Comparison of ENCODE assay signal across 20 cellular contexts in genomic region chr5:158874343-158874742, GRCh38.
A peak's percentile ranks its signal among the peaks of the same experiment; 100 is the strongest.
DNase-seq lines count a peak whose midpoint lies in the region; ATAC-seq, FAIRE-seq and TF ChIP-seq lines count a peak whose summit lies in the region.
"Had no signal": no experiment of that assay in that cellular context is flagged by ENCODE, and none has a peak within 500 bp of the region (broad histone marks: within the 10 kb centered on the region; RNA-seq: fewer than 3 reads in every experiment).

No MANE protein-coding gene starts in this region.

- POLR2A ChIA-PET in GM12878 (lab: Charles Lee) = interaction anchor here (1.0 to 5.0 kb wide), 13 partner anchors 10 to 228 kb away, joined by 3 to 20 read pairs (median 5); no protein-coding TSS in a partner anchor

- peak in 1 of 2 experiments; percentile 27; a peak in 1 of 4 replicates for TF ChIP-seq EP300 in GM12878 (IDR thresholded peaks at IDR 0.05; ENCODE audit: borderline replicate concordance in 1 of 2, control insufficient read depth in 1 of 2, low read depth in 2 of 2, low read length in 2 of 2)

- H3K4me3 ChIP-seq in GM12878 (no peak overlapping the region), psoas muscle (no peak overlapping the region)
- H3K4me3 ChIP-seq: pancreas had no signal

- RAD21 ChIA-PET in GM12878 (lab: Charles Lee; ENCODE audit: unreplicated experiment) = interaction anchor here (0.6 to 7.1 kb wide), 32 partner anchors 10 to 231 kb away, joined by 3 to 97 read pairs (median 6); no protein-coding TSS in a partner anchor

- intact Hi-C loops in natural killer cell (cut with micrococcal nuclease) (no loop called here), GM12878 (cut with micrococcal nuclease; ENCODE audit: unreplicated experiment) (loop anchor here (2.0 kb wide), 2 partner anchors 26 to 54 kb away; no protein-coding TSS in a partner anchor), psoas muscle (cut with DNase I) (no loop called here)

- peak overlapping the region; percentile 28 for H3K4me2 ChIP-seq in GM12878 (ENCODE audit: control insufficient read depth, insufficient read depth)

- no peak for FAIRE-seq in GM12878 (lab: Jason Lieb, UNC)
- FAIRE-seq: endothelial cell of umbilical vein, islet of Langerhans, pancreas, small intestine had no signal

- no peak overlapping the region for H3K9ac ChIP-seq in GM12878 (ENCODE audit: control insufficient read depth, insufficient read depth, low read length)

- TF ChIP-seq RAD21 in GM12878 (IDR thresholded peaks at IDR 0.05; ENCODE audit: insufficient read depth, low read depth, low read length) = no peak

- H3K9me3 ChIP-seq in GM12878 (replicated peaks; ENCODE audit: control insufficient read depth, insufficient read depth, low read length) = no peaks in the 10 kb centered on the region
- H3K9me3 ChIP-seq in psoas muscle = no peaks in the 10 kb centered on the region
- H3K9me3 ChIP-seq: adrenal gland, pancreas had no signal

- H3K4me1 ChIP-seq in GM12878 (ENCODE audit: control insufficient read depth, insufficient read depth, low read length) (peaks cover 48% of the 10 kb centered on the region), psoas muscle (no peaks in the 10 kb centered on the region)
- H3K4me1 ChIP-seq: adrenal gland had no signal

- H3K27ac Mint-ChIP-seq in natural killer cell treated with Interleukin-12 subunit alpha and Interleukin-12 subunit beta and Interleukin-15 and Interleukin-18, amount 100 ng/mL, for 72 hours = peak overlapping the region in 1 of 2 donors; percentile 1
- H3K27ac Mint-ChIP-seq in natural killer cell = no peak overlapping the region
- H3K27ac Mint-ChIP-seq: WTC11 had no signal

- ATAC-seq in natural killer cell treated with Interleukin-12 subunit alpha and Interleukin-12 subunit beta and Interleukin-15 and Interleukin-18, amount 100 ng/mL, for 72 hours = peak in 1 of 2 donors; percentile 48
- ATAC-seq in natural killer cell = no peak
- peak; percentile 33 for ATAC-seq in GM21576 (IDR thresholded peaks at IDR 0.05; ENCODE audit: unreplicated experiment)
- ATAC-seq in GM12878 = peak; percentile 67
- no peak for ATAC-seq in HG03095 (IDR thresholded peaks at IDR 0.05; ENCODE audit: unreplicated experiment)
- ATAC-seq in psoas muscle = no peak
- ATAC-seq: HCT116, Panc1, pancreas, WTC11 had no signal

- peaks cover 6% of the 10 kb centered on the region for H3K36me3 Mint-ChIP-seq in natural killer cell treated with Interleukin-12 subunit alpha and Interleukin-12 subunit beta and Interleukin-15 and Interleukin-18, amount 100 ng/mL, for 72 hours
- H3K36me3 Mint-ChIP-seq in natural killer cell = no peaks in the 10 kb centered on the region
- H3K36me3 Mint-ChIP-seq: WTC11 had no signal

- no peaks in the 10 kb centered on the region for H3K9me3 Mint-ChIP-seq in natural killer cell treated with Interleukin-12 subunit alpha and Interleukin-12 subunit beta and Interleukin-15 and Interleukin-18, amount 100 ng/mL, for 72 hours
- no peaks in the 10 kb centered on the region for H3K9me3 Mint-ChIP-seq in natural killer cell
- H3K9me3 Mint-ChIP-seq: WTC11 had no signal

- BruUV-seq in GM12878 (replicated peaks; lab: Mats Ljungman, UMichigan) = no TSS peak

- H2AFZ ChIP-seq in GM12878 (ENCODE audit: control insufficient read depth, low read depth, low read length) = no peak overlapping the region; the same call in 1 of the 2 replicates

- CTCF ChIA-PET in GM12878 (lab: Yijun Ruan, JAX) = interaction anchor here (0.7 to 4.9 kb wide), 13 partner anchors 12 to 232 kb away, joined by 3 to 20 read pairs (median 5); no protein-coding TSS in a partner anchor

- no peaks in the 10 kb centered on the region for H4K20me1 ChIP-seq in GM12878 (ENCODE audit: control insufficient read depth, insufficient read depth)

- in situ Hi-C loops in GM12878 (cut with MboI) = no loop called here

- no peak for TF ChIP-seq POLR2A in GM12878 (IDR thresholded peaks at IDR 0.05; ENCODE audit: low read depth, low read length)

- H3K4me3 Mint-ChIP-seq in natural killer cell treated with Interleukin-12 subunit alpha and Interleukin-12 subunit beta and Interleukin-15 and Interleukin-18, amount 100 ng/mL, for 72 hours = peak overlapping the region; percentile 11
- H3K4me3 Mint-ChIP-seq in natural killer cell = no peak overlapping the region
- H3K4me3 Mint-ChIP-seq: WTC11 had no signal

- SMC1A ChIA-PET in GM12878 (lab: Charles Lee; ENCODE audit: uncharacterized antibody, unreplicated experiment) = interaction anchor here (0.6 to 9.3 kb wide), 33 partner anchors 11 to 332 kb away, joined by 3 to 149 read pairs (median 11); partner anchors contain the start of gene EBF1

- DNase-seq in natural killer cell treated with Interleukin-12 subunit alpha and Interleukin-12 subunit beta and Interleukin-15 and Interleukin-18, amount 100 ng/mL, for 72 hours (ENCODE audit: low spot score) = no peak
- DNase-seq in natural killer cell (no peak), GM12878 (ENCODE audit: low read depth, low spot score) (no peak), H4 (ENCODE audit: low spot score) (no peak), GOT3 (lab: John Stamatoyannopoulos, UW) (no peak), psoas muscle (no peak)
- DNase-seq: activated T-cell treated with anti-CD3 and anti-CD28 coated beads, Interleukin-2, amount 50 U/mL, for 1 hour; adrenal gland; midbrain; NCI-H146; pancreas; small intestine; substantia nigra had no signal

- peaks cover 13 to 19% of the 10 kb centered on the region in 2 donors for H3K27me3 Mint-ChIP-seq in natural killer cell treated with Interleukin-12 subunit alpha and Interleukin-12 subunit beta and Interleukin-15 and Interleukin-18, amount 100 ng/mL, for 72 hours
- peaks cover 9 to 28% of the 10 kb centered on the region in 2 donors for H3K27me3 Mint-ChIP-seq in natural killer cell (ENCODE audit: low read depth in 2 of 2)

- 8% methylated on average over 5 of the region's 5 CpGs for WGBS in GM12878 (ENCODE audit: insufficient coverage, insufficient replicate concordance, low lambda C conversion rate, missing lambda C conversion rate)
- 83 to 84% (median 84%) methylated on average over 5 of the region's 5 CpGs for WGBS in psoas muscle, 3 donors

- H3K27ac ChIP-seq in GM12878 (ENCODE audit: control insufficient read depth, insufficient read depth) = peak overlapping the region; percentile 9; the same call in 1 of the 2 replicates
- H3K27ac ChIP-seq in psoas muscle = no peak overlapping the region

- H3K4me1 Mint-ChIP-seq in natural killer cell treated with Interleukin-12 subunit alpha and Interleukin-12 subunit beta and Interleukin-15 and Interleukin-18, amount 100 ng/mL, for 72 hours (ENCODE audit: low read depth in 2 of 2) = peaks cover 13 to 24% of the 10 kb centered on the region in 2 donors
- peaks cover 6 to 9% of the 10 kb centered on the region in 2 donors for H3K4me1 Mint-ChIP-seq in natural killer cell

- TF ChIP-seq CTCF in natural killer cell (IDR thresholded peaks at IDR 0.05) = no peak
- no peak for TF ChIP-seq CTCF in GM12878 (IDR thresholded peaks at IDR 0.05 in 2 of 3, conservative IDR thresholded peaks at IDR 0.05 in 1 of 3; ENCODE audit: control insufficient read depth in 2 of 3, extremely low read depth in 1 of 3, insufficient read depth in 1 of 3, low read depth in 3 of 3, low read length in 3 of 3)
- TF ChIP-seq CTCF in psoas muscle (IDR thresholded peaks at IDR 0.05) = no peak

- H3K27me3 ChIP-seq in GM12878 (replicated peaks in 1 of 2; ENCODE audit: control insufficient read depth in 2 of 2, insufficient read depth in 2 of 2, low read length in 1 of 2) = no peaks in the 10 kb centered on the region
- H3K27me3 ChIP-seq in psoas muscle (ENCODE audit: insufficient read depth in 3 of 3, low read length in 2 of 3) = peaks cover 0 to 4% (median 0%) of the 10 kb centered on the region in 3 donors
- H3K27me3 ChIP-seq: adrenal gland, pancreas had no signal

- H3K36me3 ChIP-seq in GM12878 (ENCODE audit: control insufficient read depth in 2 of 2, insufficient read depth in 2 of 2, low read length in 1 of 2) (no peaks in the 10 kb centered on the region), psoas muscle (ENCODE audit: insufficient read depth in 1 of 2, low read depth in 1 of 2) (no peaks in the 10 kb centered on the region)
- H3K36me3 ChIP-seq: adrenal gland, pancreas had no signal

- H3K79me2 ChIP-seq in GM12878 (ENCODE audit: control insufficient read depth, insufficient read depth, low read length) = peaks cover 17% of the 10 kb centered on the region

TF ChIP-seq in GM12878, 131 proteins besides CTCF, POLR2A, EP300 and RAD21 (continues in another document):
- TF ChIP-seq ATF7 (IDR thresholded peaks at IDR 0.05; ENCODE audit: low read depth) (peak; percentile 45), CUX1 (IDR thresholded peaks at IDR 0.05; ENCODE audit: insufficient replicate concordance, low read depth, low read length) (peak; percentile 95)

Comparison
In these comparisons a context has a peak if more than half of its experiments do, and no peak if none do; other contexts are left out.
1. ATAC-seq: peak in GM21576 (single experiment) and GM12878 (single experiment); none in natural killer cell (0 of 3), HG03095 (single experiment) and psoas muscle (0 of 4).